In genomic region chr5:159224471-159224870, GRCh38 we compare ENCODE assay signal across 30 cellular contexts.
"Had no signal": no experiment of that assay in that cellular context is flagged by ENCODE, and none has a peak within 500 bp of the region (broad histone marks: within the 10 kb centered on the region; RNA-seq: fewer than 3 reads in every experiment).

No MANE protein-coding gene starts in this region.

- H3K27me3 ChIP-seq: heart right ventricle, ovary, sigmoid colon, spleen, testis, tibial artery had no signal

- H3K27ac ChIP-seq: coronary artery, heart right ventricle, ovary, psoas muscle, sigmoid colon, skin epidermis, spleen, testis, tibial artery had no signal

- H3K9me3 ChIP-seq: heart right ventricle, ovary, psoas muscle, sigmoid colon, spleen, testis, tibial artery had no signal

- H3K4me1 ChIP-seq: heart right ventricle, psoas muscle, sigmoid colon, spleen, testis, tibial artery had no signal

- ATAC-seq: left lobe of liver; naive thymus-derived CD8-positive, alpha-beta T cell; psoas muscle; right cardiac atrium; stimulated activated memory B cell treated with anti-CD40 and anti-IgM and Interleukin-4, amounts not matched to agents 10 μg/mL and 1 μg/mL and 100 μg/mL, for 72 hours; stimulated activated naive CD8-positive, alpha-beta T cell treated with anti-CD3 and anti-CD28 coated beads, Interleukin-15, Interleukin-2, amounts not matched to agents 100 U/mL and 50 U/mL, for 24 hours had no signal

- H3K4me3 ChIP-seq: coronary artery, heart right ventricle, lung, ovary, psoas muscle, sigmoid colon, skin epidermis, spleen, testis, tibial artery had no signal

- FAIRE-seq: endothelial cell of umbilical vein had no signal

- DNase-seq: dermis blood vessel endothelial cell; effector memory CD4-positive, alpha-beta T cell; foreskin fibroblast; glutamatergic neuron; heart right ventricle; hippocampal formation; immature natural killer cell; islet precursor cell; mesendoderm; midbrain; naive thymus-derived CD8-positive, alpha-beta T cell; nephron progenitor cell; occipital lobe; ovary; posterior cingulate gyrus; psoas muscle; right cardiac atrium; sigmoid colon; spleen; stimulated activated CD4-positive, alpha-beta T cell treated with anti-CD3 and anti-CD28 coated beads, Interleukin-4, amount 100 ng/mL, for 4 hours; stimulated activated naive CD8-positive, alpha-beta T cell treated with anti-CD3 and anti-CD28 coated beads, Interleukin-15, Interleukin-2, amounts not matched to agents 100 U/mL and 50 U/mL, for 24 hours; substantia nigra; testis; tibial artery had no signal

- H3K36me3 ChIP-seq: heart right ventricle, ovary, sigmoid colon, spleen, tibial artery had no signal
